In the genomic region with DNA sequence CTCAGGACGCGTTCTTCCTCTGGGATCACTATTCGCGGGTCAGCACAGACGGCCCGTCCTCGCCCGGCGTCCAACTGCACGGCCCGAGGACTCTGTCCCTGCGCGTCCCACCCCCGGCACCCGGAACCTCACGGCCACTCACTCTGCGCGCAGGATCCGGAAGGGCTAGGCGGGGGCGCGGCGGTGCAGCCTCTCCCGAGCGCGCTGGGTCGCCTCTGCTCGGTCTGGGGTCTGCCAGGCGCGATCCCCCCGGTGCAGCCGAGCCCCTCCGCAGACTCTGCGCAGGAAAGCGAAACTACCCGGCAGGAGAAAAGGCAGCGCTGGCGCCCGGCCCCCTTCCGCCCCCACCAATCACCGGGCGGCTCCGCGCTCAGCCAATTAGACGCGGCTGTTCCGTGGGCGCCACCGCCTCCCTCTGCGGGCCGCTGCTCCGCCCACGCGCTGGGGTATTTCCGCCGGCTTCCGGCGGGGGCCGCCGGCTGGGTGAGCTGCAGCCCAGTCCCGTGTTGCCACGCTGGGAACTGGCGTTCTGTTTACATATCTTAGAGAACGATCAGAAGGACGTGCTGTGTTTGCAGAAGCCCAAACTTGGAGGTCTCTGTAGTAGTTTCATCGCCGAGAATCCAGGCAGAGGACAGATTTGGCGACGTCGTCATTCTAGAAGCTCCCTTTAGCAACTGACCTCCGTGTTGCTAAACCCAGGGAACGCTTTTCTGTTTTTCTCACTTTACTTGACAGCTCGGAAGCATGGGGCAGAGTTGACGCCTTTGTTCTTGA, we compare ENCODE assay signal across 7 cellular contexts.
DNase-seq lines count a peak whose midpoint lies in the region; ATAC-seq and TF ChIP-seq lines count a peak whose summit lies in the region.

Gene STAT1 (minus strand): TSS at position 296 of the 777 bp plus-strand sequence. CDS start 4,168 bp downstream, outside the sequence.

- no peak within 1 kb of the TSS for H3K4me3 Mint-ChIP-seq in T-helper 2 cell treated with Interferon-gamma antibody and Interleukin-4, amounts not matched to agents 5 μg/mL and 100 μg/mL, for 36 hours

- H3K27me3 Mint-ChIP-seq in T-helper 2 cell treated with Interferon-gamma antibody and Interleukin-4, amounts not matched to agents 5 μg/mL and 100 μg/mL, for 36 hours (ENCODE audit: low read depth) = no peaks in the 10 kb centered on the region

- no peak within 1 kb of the TSS for H3K27ac Mint-ChIP-seq in T-helper 2 cell treated with Interferon-gamma antibody and Interleukin-4, amounts not matched to agents 5 μg/mL and 100 μg/mL, for 36 hours

- ATAC-seq in GM18505 (IDR thresholded peaks at IDR 0.05; ENCODE audit: unreplicated experiment) (peak; percentile 90), HG02943 (IDR thresholded peaks at IDR 0.05; ENCODE audit: low read depth, unreplicated experiment) (peak; percentile 70)

- H3K36me3 Mint-ChIP-seq in T-helper 2 cell treated with Interferon-gamma antibody and Interleukin-4, amounts not matched to agents 5 μg/mL and 100 μg/mL, for 36 hours (ENCODE audit: low read depth) = peaks cover 31% of the 10 kb centered on the region

- H3K9me3 Mint-ChIP-seq in T-helper 2 cell treated with Interferon-gamma antibody and Interleukin-4, amounts not matched to agents 5 μg/mL and 100 μg/mL, for 36 hours = peaks cover 4% of the 10 kb centered on the region

- TF ChIP-seq CTCF in astrocyte of the cerebellum (IDR thresholded peaks at IDR 0.05; ENCODE audit: low read depth, low read length, missing control alignments) = no peak

- TF ChIP-seq POLR2A in GM18505 (IDR thresholded peaks at IDR 0.05; ENCODE audit: borderline replicate concordance, extremely low read depth, insufficient read depth, insufficient read length) = peak; percentile 100

- H3K4me3 ChIP-seq in astrocyte of the cerebellum (ENCODE audit: low read depth, low read length) = peak within 1 kb of the TSS; percentile 78

- peak; percentile 61 to 92 for DNase-seq in NCI-H1930 (lab: John Stamatoyannopoulos, UW)
- DNase-seq in T-helper 2 cell treated with Interferon-gamma antibody and Interleukin-4, amounts not matched to agents 5 μg/mL and 100 μg/mL, for 36 hours (ENCODE audit: low spot score) = peak; percentile 97
- peak; percentile 74 for DNase-seq in astrocyte of the cerebellum (ENCODE audit: low read depth)
- peak; percentile 83 to 91 for DNase-seq in hippocampal formation (lab: John Stamatoyannopoulos, UW)
- peak; percentile 98 for DNase-seq in retina

- H3K4me1 Mint-ChIP-seq in T-helper 2 cell treated with Interferon-gamma antibody and Interleukin-4, amounts not matched to agents 5 μg/mL and 100 μg/mL, for 36 hours (ENCODE audit: low read depth) = peaks cover 32% of the 10 kb centered on the region

- in situ Hi-C loops in astrocyte of the cerebellum (cut with HindIII; ENCODE audit: low sequenced_read_pairs) = no loop called here

Comparison
In these comparisons a context has a peak if more than half of its experiments do, and no peak if none do; other contexts are left out.
1. Peak in every context shown above with its lines: DNase-seq, ATAC-seq and H3K4me3 ChIP-seq.